Comparison of ENCODE assay signal across 1 cellular context in the genomic region with DNA sequence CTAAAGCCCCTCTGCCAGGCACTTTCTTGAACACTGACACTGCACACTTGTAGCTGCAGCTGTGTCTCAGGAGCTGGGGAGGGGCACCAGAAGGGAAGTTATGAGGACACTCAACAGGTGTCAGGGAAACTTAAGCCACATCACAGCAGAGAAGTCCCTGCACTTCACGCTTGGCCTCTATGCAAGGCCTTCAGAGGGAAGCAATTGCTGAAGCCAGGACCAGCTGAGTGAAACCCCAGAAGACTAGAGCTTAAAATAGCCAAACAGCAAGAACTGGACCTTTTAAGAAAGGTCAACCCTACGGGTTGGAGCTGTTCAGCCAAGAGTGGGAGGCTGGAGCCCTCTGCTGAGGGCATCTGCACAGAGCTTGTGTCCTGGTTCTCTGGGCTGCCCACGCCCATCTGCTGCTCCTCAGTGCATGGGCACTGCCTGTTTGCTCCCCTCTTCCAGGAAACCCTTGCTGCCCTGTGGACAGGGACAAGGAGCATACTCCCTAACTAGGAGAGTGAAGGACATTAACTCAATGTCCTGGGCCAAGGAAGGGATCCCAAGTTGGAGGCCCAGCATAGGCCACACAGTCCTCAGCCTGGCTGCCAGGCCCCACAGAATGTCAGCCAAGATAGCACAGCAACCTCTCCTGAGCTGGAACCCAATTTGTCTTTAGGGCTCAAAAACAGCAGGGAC.
TF ChIP-seq lines count a peak whose summit lies in the region.

No MANE protein-coding gene starts in this region.

TF ChIP-seq in GM12878, 131 proteins besides CTCF, POLR2A, EP300 and RAD21:
- TF ChIP-seq, protein P1, sequence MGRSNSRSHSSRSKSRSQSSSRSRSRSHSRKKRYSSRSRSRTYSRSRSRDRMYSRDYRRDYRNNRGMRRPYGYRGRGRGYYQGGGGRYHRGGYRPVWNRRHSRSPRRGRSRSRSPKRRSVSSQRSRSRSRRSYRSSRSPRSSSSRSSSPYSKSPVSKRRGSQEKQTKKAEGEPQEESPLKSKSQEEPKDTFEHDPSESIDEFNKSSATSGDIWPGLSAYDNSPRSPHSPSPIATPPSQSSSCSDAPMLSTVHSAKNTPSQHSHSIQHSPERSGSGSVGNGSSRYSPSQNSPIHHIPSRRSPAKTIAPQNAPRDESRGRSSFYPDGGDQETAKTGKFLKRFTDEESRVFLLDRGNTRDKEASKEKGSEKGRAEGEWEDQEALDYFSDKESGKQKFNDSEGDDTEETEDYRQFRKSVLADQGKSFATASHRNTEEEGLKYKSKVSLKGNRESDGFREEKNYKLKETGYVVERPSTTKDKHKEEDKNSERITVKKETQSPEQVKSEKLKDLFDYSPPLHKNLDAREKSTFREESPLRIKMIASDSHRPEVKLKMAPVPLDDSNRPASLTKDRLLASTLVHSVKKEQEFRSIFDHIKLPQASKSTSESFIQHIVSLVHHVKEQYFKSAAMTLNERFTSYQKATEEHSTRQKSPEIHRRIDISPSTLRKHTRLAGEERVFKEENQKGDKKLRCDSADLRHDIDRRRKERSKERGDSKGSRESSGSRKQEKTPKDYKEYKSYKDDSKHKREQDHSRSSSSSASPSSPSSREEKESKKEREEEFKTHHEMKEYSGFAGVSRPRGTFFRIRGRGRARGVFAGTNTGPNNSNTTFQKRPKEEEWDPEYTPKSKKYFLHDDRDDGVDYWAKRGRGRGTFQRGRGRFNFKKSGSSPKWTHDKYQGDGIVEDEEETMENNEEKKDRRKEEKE (IDR thresholded peaks at IDR 0.05): no peak
- TF ChIP-seq CREB1 (IDR thresholded peaks at IDR 0.05; ENCODE audit: low read depth) (no peak), MTA2 (IDR thresholded peaks at IDR 0.05; ENCODE audit: low read depth) (no peak), ETV6 (conservative IDR thresholded peaks at IDR 0.05 in 1 of 2, IDR thresholded peaks at IDR 0.05 in 1 of 2; ENCODE audit: borderline replicate concordance in 1 of 2, low read depth in 1 of 2) (no peak), ZZZ3 (IDR thresholded peaks at IDR 0.05; ENCODE audit: control insufficient read depth, insufficient read length, low read depth) (no peak), EGR1 (IDR thresholded peaks at IDR 0.05; ENCODE audit: borderline replicate concordance in 1 of 2, low read depth in 2 of 2, low read length in 2 of 2) (no peak), RUNX3 (IDR thresholded peaks at IDR 0.05; ENCODE audit: low read length) (no peak), BCL11A (IDR thresholded peaks at IDR 0.05; ENCODE audit: low read depth, low read length) (no peak), SREBF1 (IDR thresholded peaks at IDR 0.05; ENCODE audit: low read length) (no peak), DPF2 (IDR thresholded peaks at IDR 0.05) (no peak)
